In genomic region chr10:71845410-71846406, GRCh38 we compare ENCODE assay signal across 12 cellular contexts. TPM values are rescaled to one million over a fixed set of nuclear protein-coding genes. Genes with fewer than 3 reads are reported as not detected.
A peak's percentile ranks its signal among the peaks of the same experiment; 100 is the strongest.
DNase-seq lines count a peak whose midpoint lies in the region; ATAC-seq, FAIRE-seq and TF ChIP-seq lines count a peak whose summit lies in the region.
"Had no signal": no experiment of that assay in that cellular context is flagged by ENCODE, and none has a peak within 500 bp of the region (broad histone marks: within the 10 kb centered on the region; RNA-seq: fewer than 3 reads in every experiment).

No MANE protein-coding gene starts in this region.

- peaks cover 2% of the 10 kb centered on the region for H3K36me3 ChIP-seq in bronchial epithelial cell (ENCODE audit: control insufficient read depth, insufficient read depth, low read length)

- WGBS in lower leg skin, 2 donors: 45 to 51% methylated on average over 11 of the region's 11 CpGs

- no peak for TF ChIP-seq CTCF in bronchial epithelial cell (IDR thresholded peaks at IDR 0.05; ENCODE audit: insufficient read depth, low read length, severe bottlenecking)
- no peak for TF ChIP-seq CTCF in lower leg skin (IDR thresholded peaks at IDR 0.05)

- no peaks in the 10 kb centered on the region for H3K27me3 ChIP-seq in bronchial epithelial cell (ENCODE audit: control insufficient read depth, insufficient read depth, low read length)

- H3K27ac ChIP-seq in temporal lobe (ENCODE audit: low read depth, low read length): peak overlapping the region; percentile 36

- H3K4me3 ChIP-seq in bronchial epithelial cell (ENCODE audit: low read depth, low read length) (no peak overlapping the region), lower leg skin (ENCODE audit: low read depth, poor library complexity, severe bottlenecking) (no peak overlapping the region)

- DNase-seq in NCI-H226: peak; percentile 46
- DNase-seq in bronchial epithelial cell (ENCODE audit: low read depth): peak; percentile 57
- peak; percentile 37 for DNase-seq in kidney tubule cell (ENCODE audit: low spot score)
- no peak for DNase-seq in Ammon's horn (ENCODE audit: low spot score)
- no peak for DNase-seq in lower leg skin (ENCODE audit: low spot score in 2 of 2)
- DNase-seq: activated T-cell treated with anti-CD3 and anti-CD28 coated beads, Interleukin-2, amount 50 U/mL, for 72 hours; NCI-H2029 treated with DMSO at 0.1 percent for 48 hours; retina had no signal

- FAIRE-seq in bronchial epithelial cell (lab: Jason Lieb, UNC): no peak
- FAIRE-seq: astrocyte, D721Med had no signal

- ATAC-seq in GM18511 (IDR thresholded peaks at IDR 0.05; ENCODE audit: unreplicated experiment): no peak
- ATAC-seq: activated T-cell treated with anti-CD3 and anti-CD28 coated beads, Interleukin-2, amount 50 U/mL, for 72 hours had no signal

- intact Hi-C loops in lower leg skin (cut with DNase I; ENCODE audit: low total_unique reads): loop anchor here (10.0 kb wide), 1 partner anchor 49 kb away; no protein-coding TSS in a partner anchor

- no peak for TF ChIP-seq POLR2A in lower leg skin (IDR thresholded peaks at IDR 0.05)

RNA-seq across cellular contexts. Expression of gene PSAP, which starts 5.3 kb away (rescaled TPM):
- total RNA-seq in bronchial epithelial cell (1,098 and 1,124 TPM in 2 replicates), temporal lobe (428 TPM), lower leg skin (100 to 1,000 TPM; 425 to 693 (median 495) TPM)

Comparison
In these comparisons a context has a peak if more than half of its experiments do, and no peak if none do; other contexts are left out.
1. DNase-seq: peak in NCI-H226 (single experiment), bronchial epithelial cell (single experiment) and kidney tubule cell (single experiment); none in Ammon's horn (single experiment) and lower leg skin (0 of 2).